Comparison of ENCODE assay signal across 17 cellular contexts in genomic region chr1:41643422-41643821, GRCh38.
DNase-seq lines count a peak whose midpoint lies in the region; ATAC-seq, FAIRE-seq and TF ChIP-seq lines count a peak whose summit lies in the region.
"Had no signal": no experiment of that assay in that cellular context is flagged by ENCODE, and none has a peak within 500 bp of the region (broad histone marks: within the 10 kb centered on the region; RNA-seq: fewer than 3 reads in every experiment).

No MANE protein-coding gene starts in this region.

- peaks cover 0 to 1% of the 10 kb centered on the region in 2 donors for H3K36me3 Mint-ChIP-seq in activated T-cell treated with anti-CD3 and anti-CD28 coated beads, Interleukin-2, amount 50 U/mL, for 72 hours (ENCODE audit: insufficient read depth in 2 of 2)
- H3K36me3 Mint-ChIP-seq: CD8-positive, alpha-beta T cell had no signal

- WGBS in trophoblast cell (ENCODE audit: extremely low coverage, insufficient coverage, insufficient read length): no CpG with 5 or more reads among the region's 4 CpGs

- no peak overlapping the region for H3K4ac ChIP-seq in trophoblast cell (ENCODE audit: low read depth, low read length)

- H3K9me3 Mint-ChIP-seq in activated T-cell treated with anti-CD3 and anti-CD28 coated beads, Interleukin-2, amount 50 U/mL, for 72 hours: no peaks in the 10 kb centered on the region
- H3K9me3 Mint-ChIP-seq: CD8-positive, alpha-beta T cell; HFFc6 had no signal

- no peak overlapping the region for H4K12ac ChIP-seq in trophoblast cell (ENCODE audit: low read depth, low read length)

- H3K9me2 ChIP-seq in OCI-LY1 (ENCODE audit: low read depth, low read length): no peaks in the 10 kb centered on the region

- no peaks in the 10 kb centered on the region for H3K27me3 Mint-ChIP-seq in activated T-cell treated with anti-CD3 and anti-CD28 coated beads, Interleukin-2, amount 50 U/mL, for 72 hours (ENCODE audit: low read depth)

- H4K20me1 ChIP-seq in BLaER1 (no peaks in the 10 kb centered on the region), OCI-LY1 (ENCODE audit: insufficient read depth, low read length) (no peaks in the 10 kb centered on the region)

- no peak overlapping the region for H3K23ac ChIP-seq in trophoblast cell (ENCODE audit: low read length)

- H3K4me3 ChIP-seq in BLaER1 (no peak overlapping the region), OCI-LY1 (ENCODE audit: low read depth, low read length, poor library complexity, severe bottlenecking) (no peak overlapping the region), trophoblast cell (ENCODE audit: low read depth, low read length) (peak overlapping the region; percentile 14)
- H3K4me3 ChIP-seq: HAP-1 had no signal

- H2AFZ ChIP-seq in OCI-LY1 (ENCODE audit: low read length) (no peak overlapping the region), trophoblast cell (ENCODE audit: insufficient read depth, low read length, poor library complexity) (no peak overlapping the region)

- H2BK120ac ChIP-seq in trophoblast cell (ENCODE audit: insufficient read depth, low read length, poor library complexity): no peak overlapping the region

- peak; percentile 3 for DNase-seq in activated T-cell treated with anti-CD3 and anti-CD28 coated beads, Interleukin-2, amount 50 U/mL, for 1 hour
- DNase-seq in activated T-cell treated with anti-CD3 and anti-CD28 coated beads, Interleukin-2, amount 50 U/mL, for 72 hours: no peak
- DNase-seq in trophoblast cell: no peak
- no peak for DNase-seq in frontal cortex (ENCODE audit: low spot score in 2 of 2)
- DNase-seq in NAMALWA (ENCODE audit: low spot score): no peak
- DNase-seq in stimulated activated CD4-positive, alpha-beta T cell treated with anti-CD3 and anti-CD28 coated beads, Interleukin-15, amount 100 ng/mL, for 24 hours: no peak
- DNase-seq: ACHN; CD8-positive, alpha-beta T cell; COR-L47; GF-D8; HFFc6 had no signal

- H3K36me3 ChIP-seq in BLaER1 (no peaks in the 10 kb centered on the region), OCI-LY1 (ENCODE audit: insufficient read depth, low read length) (no peaks in the 10 kb centered on the region), trophoblast cell (ENCODE audit: control insufficient read depth in 1 of 2, insufficient read depth in 2 of 2, low read length in 2 of 2) (no peaks in the 10 kb centered on the region)
- H3K36me3 ChIP-seq: HAP-1 had no signal

- H3K79me2 ChIP-seq in OCI-LY1 (ENCODE audit: insufficient read depth, low read length) (0 out of 2 replicates have a peak, but pooled peaks cover 3% of the 10 kb centered on the region), trophoblast cell (ENCODE audit: control insufficient read depth, insufficient read depth, low read length, poor library complexity) (no peaks in the 10 kb centered on the region)

- no peak overlapping the region for H4K8ac ChIP-seq in trophoblast cell (ENCODE audit: low read depth, low read length)

- H2BK5ac ChIP-seq in trophoblast cell (ENCODE audit: low read depth, low read length, poor library complexity): no peak overlapping the region

- H3K4me2 ChIP-seq in BLaER1 (0 out of 2 replicates have a peak overlapping the region, but pooled peaks have one; percentile 74), OCI-LY1 (ENCODE audit: low read length) (peak overlapping the region; percentile 54; the same call in 1 of the 2 replicates), trophoblast cell (ENCODE audit: low read length) (no peak overlapping the region)

- H3K9ac ChIP-seq in BLaER1 (no peak overlapping the region), OCI-LY1 (ENCODE audit: low read length) (peak overlapping the region; percentile 10; the same call in 1 of the 2 replicates), trophoblast cell (ENCODE audit: low read length) (no peak overlapping the region)

- H3K27ac ChIP-seq in BLaER1 (0 out of 2 replicates have a peak overlapping the region, but pooled peaks have one; percentile 5), OCI-LY1 (ENCODE audit: low read depth, low read length, poor library complexity, severe bottlenecking) (peak overlapping the region; percentile 97), trophoblast cell (ENCODE audit: low read depth, low read length) (no peak overlapping the region)
- H3K27ac ChIP-seq: C4-2B, HL-60 had no signal

- no peak overlapping the region for H2AK5ac ChIP-seq in trophoblast cell (ENCODE audit: low read length)

- H3K18ac ChIP-seq in trophoblast cell (ENCODE audit: low read length): no peak overlapping the region

- no peak for TF ChIP-seq CTCF in OCI-LY1 (IDR thresholded peaks at IDR 0.05; ENCODE audit: low read length)

- FAIRE-seq in frontal cortex (lab: Jason Lieb, UNC): no peak
- FAIRE-seq: H1 had no signal

- peaks cover 17% of the 10 kb centered on the region for H3K4me1 Mint-ChIP-seq in activated T-cell treated with anti-CD3 and anti-CD28 coated beads, Interleukin-2, amount 50 U/mL, for 72 hours (ENCODE audit: low read depth)

- no peaks in the 10 kb centered on the region for H3F3A ChIP-seq in OCI-LY1 (ENCODE audit: insufficient read depth, low read length)

- H4K91ac ChIP-seq in trophoblast cell (ENCODE audit: low read depth, low read length): no peak overlapping the region

- H3K4me1 ChIP-seq in BLaER1 (peaks cover 89% of the 10 kb centered on the region), OCI-LY1 (ENCODE audit: insufficient read depth, low read length, severe bottlenecking) (peaks cover 85% of the 10 kb centered on the region), trophoblast cell (ENCODE audit: control insufficient read depth in 1 of 2, insufficient read depth in 2 of 2, low read length in 2 of 2) (no peaks in the 10 kb centered on the region)
- H3K4me1 ChIP-seq: HAP-1 had no signal

- no peak for ATAC-seq in activated T-cell treated with anti-CD3 and anti-CD28 coated beads, Interleukin-2, amount 50 U/mL, for 72 hours (replicated peaks in 1 of 2)
- ATAC-seq: CD8-positive, alpha-beta T cell had no signal

- H3K27ac Mint-ChIP-seq in activated T-cell treated with anti-CD3 and anti-CD28 coated beads, Interleukin-2, amount 50 U/mL, for 72 hours: no peak overlapping the region
- H3K27ac Mint-ChIP-seq: CD8-positive, alpha-beta T cell; HFFc6 had no signal

- H3K79me1 ChIP-seq in trophoblast cell (ENCODE audit: low read length): no peaks in the 10 kb centered on the region

- no peaks in the 10 kb centered on the region for H3K9me3 ChIP-seq in BLaER1
- no peaks in the 10 kb centered on the region for H3K9me3 ChIP-seq in OCI-LY1 (ENCODE audit: low read length)
- H3K9me3 ChIP-seq in trophoblast cell (ENCODE audit: insufficient read depth, low read depth, low read length): no peaks in the 10 kb centered on the region
- H3K9me3 ChIP-seq: HAP-1 had no signal

- H2BK12ac ChIP-seq in trophoblast cell (ENCODE audit: low read length): no peak overlapping the region

- no peak overlapping the region for H3K4me3 Mint-ChIP-seq in activated T-cell treated with anti-CD3 and anti-CD28 coated beads, Interleukin-2, amount 50 U/mL, for 72 hours
- H3K4me3 Mint-ChIP-seq: CD8-positive, alpha-beta T cell; HFFc6 had no signal

- no peaks in the 10 kb centered on the region for H3K27me3 ChIP-seq in BLaER1
- no peaks in the 10 kb centered on the region for H3K27me3 ChIP-seq in OCI-LY1 (ENCODE audit: insufficient read depth, low read length)
- no peaks in the 10 kb centered on the region for H3K27me3 ChIP-seq in trophoblast cell (ENCODE audit: insufficient read depth, low read length)

- H3K14ac ChIP-seq in trophoblast cell (ENCODE audit: low read length): no peak overlapping the region
